10 cellular contexts compared by ENCODE assay signal in genomic region chr14:99654235-99655000, GRCh38. TPM values are rescaled to one million over a fixed set of nuclear protein-coding genes. Genes with fewer than 3 reads are reported as not detected.
DNase-seq lines count a peak whose midpoint lies in the region; ATAC-seq and TF ChIP-seq lines count a peak whose summit lies in the region.
"Had no signal": no experiment of that assay in that cellular context is flagged by ENCODE, and none has a peak within 500 bp of the region (broad histone marks: within the 10 kb centered on the region; RNA-seq: fewer than 3 reads in every experiment).

No MANE protein-coding gene starts in this region.

- intact Hi-C loops in heart right ventricle (cut with DNase I) (no loop called here), thyroid gland (cut with DNase I) (no loop called here)

- no peaks in the 10 kb centered on the region for H3K9me3 Mint-ChIP-seq in effector memory CD8-positive, alpha-beta T cell

- TF ChIP-seq POLR2A in thyroid gland (IDR thresholded peaks at IDR 0.05) = no peak

- TF ChIP-seq CTCF in heart right ventricle (IDR thresholded peaks at IDR 0.05) (no peak), thyroid gland (IDR thresholded peaks at IDR 0.05) (peak in 1 of 6 experiments; percentile 11)

- H3K4me1 ChIP-seq in adipocyte (ENCODE audit: control insufficient read depth, insufficient read depth, low read length) (peaks cover 14% of the 10 kb centered on the region), heart right ventricle (no peaks in the 10 kb centered on the region), thyroid gland (peaks cover 0 to 2% of the 10 kb centered on the region in 2 donors)

- H3K9me3 ChIP-seq in adipocyte (ENCODE audit: control insufficient read depth, low read length) (no peaks in the 10 kb centered on the region), heart right ventricle (no peaks in the 10 kb centered on the region), thyroid gland (no peaks in the 10 kb centered on the region)

- DNase-seq in NCI-H2171 treated with DMSO at 0.1 percent for 48 hours (lab: John Stamatoyannopoulos, UW) (peak; percentile 46), NCI-H2171 (lab: John Stamatoyannopoulos, UW) (no peak), adipocyte (ENCODE audit: low read depth) (peak; percentile 88), heart right ventricle (peak in 1 of 2 donors; percentile 43), thyroid gland (peak; percentile 79), DMS153 treated with DMSO at 0.1 percent for 48 hours (lab: John Stamatoyannopoulos, UW; ENCODE audit: unreplicated experiment) (no peak)
- DNase-seq in effector memory CD8-positive, alpha-beta T cell = no peak
- DNase-seq: KG1 had no signal

- no peak overlapping the region for H3K4me3 Mint-ChIP-seq in effector memory CD8-positive, alpha-beta T cell

- H3K27ac ChIP-seq in heart right ventricle (no peak overlapping the region), thyroid gland (no peak overlapping the region)

- H3K27me3 ChIP-seq in adipocyte (replicated peaks; ENCODE audit: control insufficient read depth, insufficient read depth, low read length) (peaks cover 10% of the 10 kb centered on the region), heart right ventricle (peaks cover 4 to 23% (median 12%) of the 10 kb centered on the region in 7 donors), thyroid gland (no peaks in the 10 kb centered on the region)
- H3K27me3 ChIP-seq: dorsolateral prefrontal cortex had no signal

- H3K27me3 Mint-ChIP-seq in effector memory CD8-positive, alpha-beta T cell = peaks cover 59 to 85% of the 10 kb centered on the region in 2 donors

- WGBS in heart right ventricle, 2 donors = 54 to 63% methylated on average over 7 of the region's 7 CpGs
- WGBS in thyroid gland, 2 donors = 33 to 34% methylated on average over 7 of the region's 7 CpGs

- ATAC-seq in heart right ventricle (peak in 7 of 8 donors; percentile 43 to 79 (median 66)), HG03460 (IDR thresholded peaks at IDR 0.05; ENCODE audit: unreplicated experiment) (no peak)
- ATAC-seq in effector memory CD8-positive, alpha-beta T cell (replicated peaks) = no peak

- H3K4me3 ChIP-seq in adipocyte (ENCODE audit: low read length) (no peak overlapping the region), heart right ventricle (no peak overlapping the region), thyroid gland (replicated peaks in 1 of 3) (no peak overlapping the region)
- H3K4me3 ChIP-seq: dorsolateral prefrontal cortex had no signal

- H3K27ac Mint-ChIP-seq in effector memory CD8-positive, alpha-beta T cell = no peak overlapping the region

- H3K36me3 Mint-ChIP-seq in effector memory CD8-positive, alpha-beta T cell (ENCODE audit: insufficient read depth) = peaks cover 2% of the 10 kb centered on the region

- H3K9ac ChIP-seq in adipocyte (ENCODE audit: low read length) = no peak overlapping the region

- H3K4me1 Mint-ChIP-seq in effector memory CD8-positive, alpha-beta T cell (ENCODE audit: low read depth in 2 of 2) = no peaks in the 10 kb centered on the region

- H3K36me3 ChIP-seq in adipocyte (ENCODE audit: control insufficient read depth, insufficient read depth, low read length, severe bottlenecking) = no peaks in the 10 kb centered on the region
- H3K36me3 ChIP-seq in heart right ventricle = peaks cover 0 to 8% (median 0%) of the 10 kb centered on the region in 9 donors
- H3K36me3 ChIP-seq in thyroid gland = no peaks in the 10 kb centered on the region

RNA-seq across cellular contexts. Expression of gene HHIPL1, which starts 9.5 kb away (rescaled TPM):
- total RNA-seq in heart right ventricle (1 to 10 TPM in 6 of 10 donors, under 1 TPM in 4; 0.81 to 2.2 (median 1.4) TPM), thyroid gland (1 to 10 TPM in 3 of 4 donors, under 1 TPM in 1; 0.98 to 2.7 (median 1.1) TPM)
- polyA plus RNA-seq in heart right ventricle = under 1 TPM; 0.55 to 0.59 TPM

RNA-seq across cellular contexts. Expression of gene CYP46A1, which starts 29.7 kb away (rescaled TPM):
- total RNA-seq in heart right ventricle (1 to 10 TPM; 2.0 to 6.1 (median 3.9) TPM), thyroid gland (1 to 10 TPM in 3 of 4 donors, under 1 TPM in 1; 0.54 to 5.2 (median 1.5) TPM)
- 1 to 10 TPM; 1.5 to 2.3 TPM for polyA plus RNA-seq in heart right ventricle

RNA-seq across cellular contexts. Expression of gene CCDC85C, which starts 50.4 kb away (rescaled TPM):
- total RNA-seq in heart right ventricle (10 to 100 TPM; 28.7 to 50.2 (median 32.1) TPM), thyroid gland (10 to 100 TPM in 3 of 4 donors, 1 to 10 TPM in 1; 8.6 to 28.3 (median 17.3) TPM)
- polyA plus RNA-seq in heart right ventricle = 10 to 100 TPM in 1 of 2 donors, 1 to 10 TPM in 1; 9.0 to 23.8 TPM

Comparison
In these comparisons a context has a peak if more than half of its experiments do, and no peak if none do; other contexts are left out.
1. DNase-seq: peak in NCI-H2171 treated with DMSO at 0.1 percent for 48 hours (single experiment), adipocyte (single experiment) and thyroid gland (2 of 2); none in NCI-H2171 (single experiment), effector memory CD8-positive, alpha-beta T cell (0 of 3) and DMS153 treated with DMSO at 0.1 percent for 48 hours (single experiment).
2. ATAC-seq: peak in heart right ventricle (7 of 8); none in HG03460 (single experiment) and effector memory CD8-positive, alpha-beta T cell (single experiment).